In the genomic region with DNA sequence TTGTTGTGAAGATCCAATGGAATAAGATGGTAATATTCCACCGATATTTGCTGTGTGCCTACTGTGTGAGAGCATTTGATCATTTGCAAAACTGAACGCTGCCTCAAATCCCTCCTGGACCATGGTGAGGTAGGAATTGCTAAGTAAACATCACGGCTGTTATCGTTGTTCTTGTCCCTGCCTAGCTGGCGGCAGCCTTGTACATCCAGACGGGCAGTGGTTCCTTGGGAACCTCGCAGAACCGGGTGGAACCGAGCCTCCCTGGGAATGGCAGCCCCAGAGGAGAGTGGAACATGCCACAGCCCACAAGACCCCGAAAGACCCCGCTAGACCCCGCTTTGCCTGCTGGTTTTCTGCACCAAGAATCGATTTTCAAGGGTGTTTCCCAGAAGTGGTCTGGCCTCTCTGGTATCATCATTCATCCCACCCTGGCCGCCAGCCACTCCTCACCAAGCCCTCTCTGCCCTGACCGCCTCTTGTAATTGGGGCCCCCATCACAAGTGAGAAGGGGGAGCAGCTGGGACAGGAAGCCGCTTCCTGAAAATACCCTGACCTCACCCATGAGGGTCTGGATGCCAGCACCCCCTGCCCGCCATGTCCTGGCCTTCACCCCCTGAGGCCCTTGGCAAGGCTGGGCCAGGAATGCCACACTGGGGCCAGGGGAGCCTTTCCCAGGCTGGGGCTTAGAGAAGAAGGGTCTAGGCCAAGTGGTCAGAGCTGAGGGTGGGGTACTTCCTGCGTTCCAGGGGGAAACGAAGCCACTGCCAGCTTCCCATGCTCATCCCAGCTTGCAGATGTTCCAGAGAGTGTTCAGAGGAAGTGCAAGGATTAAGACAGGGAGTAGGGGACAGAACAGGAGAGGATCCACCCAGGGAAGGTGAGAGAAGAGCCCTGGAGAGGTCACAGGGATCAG, we compare ENCODE assay signal across 22 cellular contexts.
"Had no signal": no experiment of that assay in that cellular context is flagged by ENCODE, and none has a peak within 500 bp of the region (broad histone marks: within the 10 kb centered on the region; RNA-seq: fewer than 3 reads in every experiment).

No MANE protein-coding gene starts in this region.

- H3K4me2 ChIP-seq: KMS-11 had no signal

- H3K27ac ChIP-seq: KMS-11 had no signal

- H3K9ac ChIP-seq: KMS-11 had no signal

- FAIRE-seq: RCC 7860 had no signal

- DNase-seq: IMR-90, Kasumi-1, MV-4-11, NCI-H1048, NCI-H1105, NCI-H1417, NCI-H1436 treated with DMSO at 0.1 percent for 48 hours, NCI-H1694, NCI-H1930, NCI-H2081, NCI-H2107, NCI-H2171, NCI-H226, NCI-H446, NCI-H510A, NCI-H524 treated with DMSO at 0.1 percent for 48 hours, NCI-H69, NCI-H774, RPMI8226, SHP77 had no signal
